Comparison of ENCODE assay signal across 26 cellular contexts in genomic region chr11:104096900-104097299, GRCh38.
"Had no signal": no experiment of that assay in that cellular context is flagged by ENCODE, and none has a peak within 500 bp of the region (broad histone marks: within the 10 kb centered on the region; RNA-seq: fewer than 3 reads in every experiment).

No MANE protein-coding gene starts in this region.

- H3K27me3 ChIP-seq: esophagus squamous epithelium, hepatocyte, left lung, neutrophil, sigmoid colon, testis, tibial artery had no signal

- H3K27ac Mint-ChIP-seq: effector memory CD8-positive, alpha-beta T cell; natural killer cell; stimulated activated effector memory CD8-positive, alpha-beta T cell treated with anti-CD3 and anti-CD28 coated beads, Interleukin-12 subunit alpha, Interleukin-12 subunit beta, amount 100 ng/mL, for 72 hours; type B pancreatic cell had no signal

- H3K4me3 ChIP-seq: esophagus squamous epithelium, hepatocyte, left lung, lower lobe of right lung, prostate gland, sigmoid colon, testis, tibial artery had no signal

- H3K36me3 ChIP-seq: esophagus squamous epithelium, left lung, lower lobe of right lung, neutrophil, prostate gland, sigmoid colon, tibial artery had no signal

- H3K9me3 ChIP-seq: esophagus squamous epithelium, left lung, lower lobe of right lung, neutrophil, prostate gland, testis, tibial artery had no signal

- FAIRE-seq: endometrium, frontal cortex, islet of Langerhans had no signal

- H3K27me3 Mint-ChIP-seq: effector memory CD8-positive, alpha-beta T cell; type B pancreatic cell had no signal

- H3K4me3 Mint-ChIP-seq: effector memory CD8-positive, alpha-beta T cell; natural killer cell; stimulated activated effector memory CD8-positive, alpha-beta T cell treated with anti-CD3 and anti-CD28 coated beads, Interleukin-12 subunit alpha, Interleukin-12 subunit beta, amount 100 ng/mL, for 72 hours; type B pancreatic cell had no signal

- H3K4me1 Mint-ChIP-seq: stimulated activated effector memory CD8-positive, alpha-beta T cell treated with anti-CD3 and anti-CD28 coated beads, Interleukin-12 subunit alpha, Interleukin-12 subunit beta, amount 100 ng/mL, for 72 hours had no signal

- H3K9me3 Mint-ChIP-seq: effector memory CD8-positive, alpha-beta T cell; natural killer cell; stimulated activated effector memory CD8-positive, alpha-beta T cell treated with anti-CD3 and anti-CD28 coated beads, Interleukin-12 subunit alpha, Interleukin-12 subunit beta, amount 100 ng/mL, for 72 hours; type B pancreatic cell had no signal

- H3K4me1 ChIP-seq: esophagus squamous epithelium, left lung, lower lobe of right lung, parathyroid adenoma, prostate gland, sigmoid colon, testis, tibial artery had no signal

- H3K36me3 Mint-ChIP-seq: natural killer cell; stimulated activated effector memory CD8-positive, alpha-beta T cell treated with anti-CD3 and anti-CD28 coated beads, Interleukin-12 subunit alpha, Interleukin-12 subunit beta, amount 100 ng/mL, for 72 hours; type B pancreatic cell had no signal

- DNase-seq: cerebellar nuclear complex; cortex of kidney; effector memory CD8-positive, alpha-beta T cell; erythroblast; esophagus squamous epithelium; left cardiac atrium; left lung; lower lobe of right lung; natural killer cell; right cardiac atrium; sigmoid colon; stimulated activated CD4-positive, alpha-beta T cell treated with anti-CD3 and anti-CD28 coated beads, Interleukin-2, amount 100 ng/mL, for 24 hours; stimulated activated CD4-positive, alpha-beta T cell treated with anti-CD3 and anti-CD28 coated beads, Interleukin-4, amount 100 ng/mL, for 24 hours; stimulated activated naive CD8-positive, alpha-beta T cell treated with anti-CD3 and anti-CD28 coated beads, Interleukin-15, Interleukin-2, amounts not matched to agents 100 U/mL and 50 U/mL, for 24 hours; substantia nigra; testis; tibial artery had no signal

- H3K27ac ChIP-seq: esophagus squamous epithelium, hepatocyte, left lung, lower lobe of right lung, neutrophil, parathyroid adenoma, prostate gland, sigmoid colon, testis, tibial artery had no signal

- ATAC-seq: effector memory CD8-positive, alpha-beta T cell; left lung; lower lobe of right lung; natural killer cell; stimulated activated effector memory CD8-positive, alpha-beta T cell treated with anti-CD3 and anti-CD28 coated beads, Interleukin-12 subunit alpha, Interleukin-12 subunit beta, amount 100 ng/mL, for 72 hours; stimulated activated naive CD8-positive, alpha-beta T cell treated with anti-CD3 and anti-CD28 coated beads, Interleukin-15, Interleukin-2, amounts not matched to agents 100 U/mL and 50 U/mL, for 24 hours had no signal
